Comparison of ENCODE assay signal across 12 cellular contexts in the genomic region with DNA sequence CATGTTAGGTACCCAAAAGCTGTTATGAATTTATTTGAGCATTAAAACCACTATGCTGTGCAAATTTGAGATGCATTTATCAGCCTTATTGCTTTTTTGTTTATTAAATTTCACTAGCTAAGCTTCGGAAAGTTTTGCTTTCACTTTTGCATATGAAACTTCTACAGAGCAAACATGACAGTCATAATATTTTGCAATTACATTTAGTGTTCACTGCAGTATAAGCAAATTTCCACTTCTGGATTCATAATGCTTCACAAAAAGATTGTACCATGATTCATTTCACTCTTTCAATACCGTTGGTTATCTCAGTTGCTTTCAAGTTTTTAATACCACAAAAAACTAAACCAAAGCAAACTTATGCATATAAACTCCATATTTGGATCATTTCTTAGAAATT.
DNase-seq lines count a peak whose midpoint lies in the region; ATAC-seq and TF ChIP-seq lines count a peak whose summit lies in the region.
"Had no signal": no experiment of that assay in that cellular context is flagged by ENCODE, and none has a peak within 500 bp of the region (broad histone marks: within the 10 kb centered on the region; RNA-seq: fewer than 3 reads in every experiment).

No MANE protein-coding gene starts in this region.

- H3K9me3 ChIP-seq in right cardiac atrium (ENCODE audit: control insufficient read depth, low read length) (peaks cover 1% of the 10 kb centered on the region), upper lobe of right lung (no peaks in the 10 kb centered on the region), aorta (ENCODE audit: control insufficient read depth, low read length) (peaks cover 3% of the 10 kb centered on the region)
- H3K9me3 ChIP-seq: colonic mucosa had no signal

- H3K4me1 ChIP-seq in right cardiac atrium (ENCODE audit: control insufficient read depth, insufficient read depth, low read length) (no peaks in the 10 kb centered on the region), upper lobe of right lung (no peaks in the 10 kb centered on the region), aorta (ENCODE audit: control insufficient read depth in 1 of 2, insufficient read depth in 2 of 2, low read length in 2 of 2) (peaks cover 0 to 2% of the 10 kb centered on the region in 2 donors)
- H3K4me1 ChIP-seq: colonic mucosa had no signal

- no peak for TF ChIP-seq CTCF in upper lobe of right lung (IDR thresholded peaks at IDR 0.05)

- intact Hi-C loops in right cardiac atrium (cut with DNase I) (no loop called here), left ventricle myocardium superior (cut with micrococcal nuclease) (no loop called here), upper lobe of right lung (cut with DNase I) (no loop called here), aorta (cut with DNase I) (no loop called here)

- DNase-seq in right cardiac atrium (no peak), left ventricle myocardium superior (no peak), RPMI7951 (ENCODE audit: low read depth) (peak; percentile 7), upper lobe of right lung (no peak), NCI-H1436 (lab: John Stamatoyannopoulos, UW) (no peak), aorta (no peak)
- DNase-seq: colonic mucosa, islet precursor cell, KG1, substantia nigra had no signal

- ATAC-seq in right cardiac atrium (no peak), left ventricle myocardium superior (no peak), HG02981 (IDR thresholded peaks at IDR 0.05; ENCODE audit: unreplicated experiment) (peak; percentile 91), upper lobe of right lung (no peak), aorta (ENCODE audit: low FRiP score) (no peak), HG02571 (IDR thresholded peaks at IDR 0.05; ENCODE audit: unreplicated experiment) (no peak)

- H3K4me3 ChIP-seq in right cardiac atrium (ENCODE audit: low read length) (peak overlapping the region; percentile 47), upper lobe of right lung (peak overlapping the region; percentile 18), aorta (ENCODE audit: low read length in 2 of 2) (no peak overlapping the region)
- H3K4me3 ChIP-seq: colonic mucosa had no signal

- WGBS in right cardiac atrium = 40% methylated on average over 2 of the region's 2 CpGs
- 65 to 71% methylated on average over 2 of the region's 2 CpGs for WGBS in aorta, 2 donors

- no peak overlapping the region for H3K27ac ChIP-seq in right cardiac atrium (ENCODE audit: low read length)
- H3K27ac ChIP-seq in upper lobe of right lung = no peak overlapping the region
- H3K27ac ChIP-seq in aorta (ENCODE audit: low read depth in 1 of 2, low read length in 2 of 2) = no peak overlapping the region
- H3K27ac ChIP-seq: colonic mucosa had no signal

- H3K27me3 ChIP-seq in right cardiac atrium (ENCODE audit: control insufficient read depth, insufficient read depth) (no peaks in the 10 kb centered on the region), upper lobe of right lung (no peaks in the 10 kb centered on the region), aorta (ENCODE audit: control insufficient read depth in 1 of 2, insufficient read depth in 2 of 2, low read length in 1 of 2) (no peaks in the 10 kb centered on the region)
- H3K27me3 ChIP-seq: colonic mucosa had no signal

- no peaks in the 10 kb centered on the region for H3K36me3 ChIP-seq in upper lobe of right lung
- H3K36me3 ChIP-seq in aorta (ENCODE audit: control insufficient read depth in 1 of 2, insufficient read depth in 2 of 2, low read length in 1 of 2) = no peaks in the 10 kb centered on the region
- H3K36me3 ChIP-seq: colonic mucosa had no signal

Comparison
In these comparisons a context has a peak if more than half of its experiments do, and no peak if none do; other contexts are left out.
1. H3K4me3 ChIP-seq: peak in right cardiac atrium (single experiment) and upper lobe of right lung (single experiment); none in aorta (0 of 2).